In the genomic region with DNA sequence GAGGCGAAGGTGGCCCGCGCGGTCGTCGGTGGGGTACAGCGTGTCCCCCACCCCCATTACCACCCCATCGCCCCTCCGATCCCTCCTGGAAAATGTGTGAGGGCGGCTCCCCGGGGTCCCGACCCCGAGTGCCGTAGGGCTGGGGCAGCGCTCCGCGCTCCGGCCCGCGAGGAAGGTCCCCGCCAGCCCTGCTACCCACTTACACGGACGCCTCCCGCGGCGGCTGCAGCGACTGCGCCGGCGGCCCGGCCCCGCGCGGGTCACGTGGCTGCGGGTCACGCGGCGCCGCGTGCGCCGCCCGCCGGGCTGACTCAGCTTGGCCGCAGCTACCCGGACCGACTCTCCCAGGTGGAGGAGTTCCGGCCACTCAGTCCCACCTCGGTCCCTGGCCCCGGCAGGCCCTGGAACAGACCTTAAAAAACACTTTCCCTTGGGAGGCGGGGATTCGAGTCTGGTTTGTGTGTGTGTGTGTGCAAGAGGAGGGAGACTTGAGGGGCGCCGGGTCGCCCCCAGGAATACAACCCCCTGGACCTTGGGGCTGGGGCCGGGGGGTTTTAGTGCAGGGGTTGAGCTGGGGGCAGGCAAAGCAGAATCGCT, we compare ENCODE assay signal across 8 cellular contexts. TPM values are rescaled to one million over a fixed set of nuclear protein-coding genes. Genes with fewer than 3 reads are reported as not detected.
DNase-seq lines count a peak whose midpoint lies in the region; ATAC-seq and TF ChIP-seq lines count a peak whose summit lies in the region.

A gene (minus strand): TSS at position 236 of the 597 bp plus-strand sequence. CDS start 992 bp downstream, outside the sequence.

- H3K36me3 Mint-ChIP-seq in natural killer cell = no peaks in the 10 kb centered on the region
- peaks cover 25% of the 10 kb centered on the region for H3K36me3 Mint-ChIP-seq in stimulated activated naive CD8-positive, alpha-beta T cell treated with anti-CD3 and anti-CD28 coated beads, Interleukin-15, Interleukin-2, amounts not matched to agents 100 ng/mL and 50 ng/mL, for 24 hours (ENCODE audit: low read depth)

- H3K4me3 Mint-ChIP-seq in natural killer cell = peak within 1 kb of the TSS; percentile 75
- peak within 1 kb of the TSS; percentile 87 for H3K4me3 Mint-ChIP-seq in stimulated activated naive CD8-positive, alpha-beta T cell treated with anti-CD3 and anti-CD28 coated beads, Interleukin-15, Interleukin-2, amounts not matched to agents 100 ng/mL and 50 ng/mL, for 24 hours

- TF ChIP-seq CTCF in C4-2B (conservative IDR thresholded peaks at IDR 0.05) (no peak), natural killer cell (IDR thresholded peaks at IDR 0.05) (no peak)

- DNase-seq in RKO (ENCODE audit: low spot score) = peak; percentile 90
- peak; percentile 65 for DNase-seq in activated T-helper 9 cell treated with anti-CD3 and anti-CD28 coated beads, Interleukin-2, amount 50 U/mL, for 16 hours (ENCODE audit: low read depth)
- peak; percentile 64 for DNase-seq in fibroblast of peridontal ligament (ENCODE audit: extremely low read depth)
- DNase-seq in natural killer cell = peak; percentile 80

- ATAC-seq in GM19328 (IDR thresholded peaks at IDR 0.05; ENCODE audit: unreplicated experiment) = peak; percentile 68
- peak; percentile 42 for ATAC-seq in HG03469 (IDR thresholded peaks at IDR 0.05; ENCODE audit: unreplicated experiment)
- peak; percentile 76 to 94 (median 92) for ATAC-seq in natural killer cell

- intact Hi-C loops in natural killer cell (cut with micrococcal nuclease) = loop anchor here (10.0 kb wide), 1 partner anchor 48 kb away; a partner anchor contains a TSS

- peak within 1 kb of the TSS; percentile 82 for H3K27ac ChIP-seq in C4-2B

- H3K4me1 Mint-ChIP-seq in natural killer cell = peaks cover 35 to 55% of the 10 kb centered on the region in 2 donors
- peaks cover 88% of the 10 kb centered on the region for H3K4me1 Mint-ChIP-seq in stimulated activated naive CD8-positive, alpha-beta T cell treated with anti-CD3 and anti-CD28 coated beads, Interleukin-15, Interleukin-2, amounts not matched to agents 100 ng/mL and 50 ng/mL, for 24 hours (ENCODE audit: low read depth)

- peak within 1 kb of the TSS; percentile 61 to 89 for H3K27ac Mint-ChIP-seq in natural killer cell
- H3K27ac Mint-ChIP-seq in stimulated activated naive CD8-positive, alpha-beta T cell treated with anti-CD3 and anti-CD28 coated beads, Interleukin-15, Interleukin-2, amounts not matched to agents 100 ng/mL and 50 ng/mL, for 24 hours = peak within 1 kb of the TSS; percentile 95

- no peaks in the 10 kb centered on the region for H3K27me3 Mint-ChIP-seq in natural killer cell (ENCODE audit: low read depth in 2 of 2)
- no peaks in the 10 kb centered on the region for H3K27me3 Mint-ChIP-seq in stimulated activated naive CD8-positive, alpha-beta T cell treated with anti-CD3 and anti-CD28 coated beads, Interleukin-15, Interleukin-2, amounts not matched to agents 100 ng/mL and 50 ng/mL, for 24 hours

- H3K9me3 Mint-ChIP-seq in natural killer cell = no peaks in the 10 kb centered on the region
- H3K9me3 Mint-ChIP-seq in stimulated activated naive CD8-positive, alpha-beta T cell treated with anti-CD3 and anti-CD28 coated beads, Interleukin-15, Interleukin-2, amounts not matched to agents 100 ng/mL and 50 ng/mL, for 24 hours = no peaks in the 10 kb centered on the region

RNA-seq across cellular contexts. Expression of the gene that starts here (rescaled TPM):
- total RNA-seq in natural killer cell = 10 to 100 TPM; 10.7 to 12.0 (median 11.2) TPM

Comparison
In these comparisons a context has a peak if more than half of its experiments do, and no peak if none do; other contexts are left out.
1. Peak in every context shown above with its lines: DNase-seq, ATAC-seq and H3K27ac ChIP-seq.
2. ATAC-seq: peak in every context shown above with its lines; median percentile 92 in natural killer cell; 68 in GM19328; 42 in HG03469.